22 cellular contexts compared by ENCODE assay signal in genomic region chr12:67056329-67056728, GRCh38.
A peak's percentile ranks its signal among the peaks of the same experiment; 100 is the strongest.
DNase-seq lines count a peak whose midpoint lies in the region; ATAC-seq, FAIRE-seq and TF ChIP-seq lines count a peak whose summit lies in the region.
"Had no signal": no experiment of that assay in that cellular context is flagged by ENCODE, and none has a peak within 500 bp of the region (broad histone marks: within the 10 kb centered on the region; RNA-seq: fewer than 3 reads in every experiment).

No MANE protein-coding gene starts in this region.

- FAIRE-seq in keratinocyte (lab: Jason Lieb, UNC), result peak; percentile 44
- FAIRE-seq: A549, GM19239, H54 had no signal

- no peaks in the 10 kb centered on the region for H3K9me1 ChIP-seq in keratinocyte (ENCODE audit: control insufficient read depth, extremely low read depth, insufficient read depth, low read length)

- H3K4me1 ChIP-seq in PC-3 (ENCODE audit: insufficient read depth, low read length), result peaks cover 40% of the 10 kb centered on the region
- peaks cover 15% of the 10 kb centered on the region for H3K4me1 ChIP-seq in keratinocyte (ENCODE audit: control insufficient read depth, extremely low read depth, insufficient read depth, low read length)

- intact Hi-C loops in PC-3 (cut with micrococcal nuclease), result no loop called here

- H3K9me3 ChIP-seq in PC-3 (ENCODE audit: low read length) (no peaks in the 10 kb centered on the region), keratinocyte (ENCODE audit: control insufficient read depth, low read depth, low read length) (no peaks in the 10 kb centered on the region)
- H3K9me3 ChIP-seq: A549 had no signal

- no peaks in the 10 kb centered on the region for H3K27me3 ChIP-seq in PC-3 (ENCODE audit: low read length)
- H3K27me3 ChIP-seq in keratinocyte (ENCODE audit: control insufficient read depth, extremely low read depth, insufficient read depth, low read length), result no peaks in the 10 kb centered on the region

- no peak for TF ChIP-seq CTCF in PC-3 (conservative IDR thresholded peaks at IDR 0.05; ENCODE audit: low read depth, low read length)
- no peak for TF ChIP-seq CTCF in keratinocyte (optimal IDR thresholded peaks at IDR 0.05 in 1 of 3, IDR thresholded peaks at IDR 0.05 in 1 of 3, conservative IDR thresholded peaks at IDR 0.05 in 1 of 3; ENCODE audit: extremely low read depth in 1 of 3, insufficient read depth in 2 of 3, low read length in 3 of 3)

- no peaks in the 10 kb centered on the region for H3K36me3 ChIP-seq in PC-3 (ENCODE audit: low read depth, low read length)
- no peaks in the 10 kb centered on the region for H3K36me3 ChIP-seq in keratinocyte (ENCODE audit: control insufficient read depth in 2 of 2, extremely low read depth in 1 of 2, insufficient read depth in 2 of 2, low read length in 2 of 2)

- no peak overlapping the region for H3K9ac ChIP-seq in PC-3 (ENCODE audit: low read length)
- H3K9ac ChIP-seq in keratinocyte (ENCODE audit: control insufficient read depth, extremely low read depth, insufficient read depth, low read length), result no peak overlapping the region

- POLR2A ChIA-PET in PC-3 (lab: Charles Lee; ENCODE audit: unreplicated experiment), result no interaction called here

- H3K4me2 ChIP-seq in PC-3 (ENCODE audit: low read length) (no peak overlapping the region), keratinocyte (ENCODE audit: control insufficient read depth, extremely low read depth, insufficient read depth, low read depth, low read length) (no peak overlapping the region)
- H3K4me2 ChIP-seq: A549, GM23338 had no signal

- ATAC-seq in PC-3 (no peak), HG03139 (IDR thresholded peaks at IDR 0.05; ENCODE audit: unreplicated experiment) (no peak)
- ATAC-seq: A549, GM23338 had no signal

- BruUV-seq in PC-3 (replicated peaks; lab: Mats Ljungman, UMichigan), result no TSS peak

- H3K27ac ChIP-seq in PC-3 (ENCODE audit: low read length) (no peak overlapping the region), epithelial cell of prostate (peak overlapping the region; percentile 39), keratinocyte (ENCODE audit: control insufficient read depth, insufficient read depth, low read length) (no peak overlapping the region)
- H3K27ac ChIP-seq: 22Rv1, A549, C4-2B, HL-60 had no signal

- DNase-seq in ELR (ENCODE audit: low read depth) (peak; percentile 10), PC-3 (peak; percentile 36), epithelial cell of prostate (ENCODE audit: low read depth, low spot score) (no peak), keratinocyte (ENCODE audit: low read depth, low spot score) (no peak), NCI-H1092 treated with DMSO at 0.1 percent for 48 hours (lab: John Stamatoyannopoulos, UW) (no peak), SKM-1 treated with dmso at 0.1 percent for 144 hours (lab: John Stamatoyannopoulos, UW; ENCODE audit: unreplicated experiment) (no peak)
- DNase-seq in activated naive CD4-positive, alpha-beta T cell (lab: John Stamatoyannopoulos, UW), result no peak
- DNase-seq: AML-193; CD4-positive, alpha-beta memory T cell; DMS153; DMS79; GF-D8; HCEC 1CT; IMR-90 had no signal

- H3K9me2 ChIP-seq in PC-3 (replicated peaks; ENCODE audit: low read length), result no peaks in the 10 kb centered on the region

- H2AFZ ChIP-seq in PC-3 (ENCODE audit: low read length) (no peak overlapping the region), keratinocyte (ENCODE audit: control insufficient read depth, low read length) (no peak overlapping the region)
- H2AFZ ChIP-seq: GM23338 had no signal

- CTCF ChIA-PET in PC-3 (lab: Charles Lee), result no interaction called here

- dilution Hi-C loops in keratinocyte (cut with MboI; ENCODE audit: extremely low pct_ligation_motif_present, low sequenced_read_pairs), result no loop called here

- H3K4me3 ChIP-seq in PC-3 (ENCODE audit: low read length) (no peak overlapping the region), keratinocyte (ENCODE audit: control insufficient read depth in 2 of 3, extremely low read depth in 1 of 3, insufficient read depth in 2 of 3, low read depth in 1 of 3, low read length in 3 of 3) (no peak overlapping the region)
- H3K4me3 ChIP-seq: A549, GM23338 had no signal

- H4K20me1 ChIP-seq in PC-3 (ENCODE audit: low read length) (no peaks in the 10 kb centered on the region), keratinocyte (ENCODE audit: control insufficient read depth, extremely low read depth, insufficient read depth, low read length) (no peaks in the 10 kb centered on the region)

- H3F3A ChIP-seq in PC-3 (ENCODE audit: low read length, unreplicated experiment), result no peaks in the 10 kb centered on the region

- no peaks in the 10 kb centered on the region for H3K79me2 ChIP-seq in PC-3 (ENCODE audit: low read length)
- no peaks in the 10 kb centered on the region for H3K79me2 ChIP-seq in keratinocyte (ENCODE audit: control insufficient read depth, insufficient read depth, low read length)

Comparison
In these comparisons a context has a peak if more than half of its experiments do, and no peak if none do; other contexts are left out.
1. DNase-seq: peak in ELR (single experiment) and PC-3 (single experiment); none in epithelial cell of prostate (single experiment), keratinocyte (single experiment), NCI-H1092 treated with DMSO at 0.1 percent for 48 hours (single experiment), activated naive CD4-positive, alpha-beta T cell (0 of 4) and SKM-1 treated with dmso at 0.1 percent for 144 hours (single experiment).